In genomic region chr5:155700333-155700732, GRCh38 we compare ENCODE assay signal across 12 cellular contexts.
DNase-seq lines count a peak whose midpoint lies in the region; ATAC-seq, FAIRE-seq and TF ChIP-seq lines count a peak whose summit lies in the region.
"Had no signal": no experiment of that assay in that cellular context is flagged by ENCODE, and none has a peak within 500 bp of the region (broad histone marks: within the 10 kb centered on the region; RNA-seq: fewer than 3 reads in every experiment).

No MANE protein-coding gene starts in this region.

- in situ Hi-C loops in GM12878 (cut with MboI), result no loop called here

- CTCF ChIA-PET in GM12878 (lab: Yijun Ruan, JAX), result interaction anchor here (0.6 to 1.5 kb wide), 4 partner anchors 11 to 1432 kb away, joined by 3 to 8 read pairs (median 5); no protein-coding TSS in a partner anchor

- no peaks in the 10 kb centered on the region for H3K36me3 Mint-ChIP-seq in nephron progenitor cell (ENCODE audit: low read depth)

- POLR2A ChIA-PET in GM12878 (lab: Charles Lee), result no interaction called here

- TF ChIP-seq EP300 in Ishikawa (IDR thresholded peaks at IDR 0.05; ENCODE audit: borderline replicate concordance) (no peak), GM12878 (IDR thresholded peaks at IDR 0.05; ENCODE audit: borderline replicate concordance in 1 of 2, control insufficient read depth in 1 of 2, low read depth in 2 of 2, low read length in 2 of 2) (no peak)

- peak; percentile 8; the same call in 1 of the 2 replicates for TF ChIP-seq RAD21 in Ishikawa (IDR thresholded peaks at IDR 0.05; ENCODE audit: low read depth)
- TF ChIP-seq RAD21 in GM12878 (IDR thresholded peaks at IDR 0.05; ENCODE audit: insufficient read depth, low read depth, low read length), result peak; percentile 38

- H3K4me3 ChIP-seq in GM12878 (no peak overlapping the region), lower lobe of right lung (no peak overlapping the region)
- H3K4me3 ChIP-seq: upper lobe of left lung had no signal

- TF ChIP-seq CTCF in GM12878 (IDR thresholded peaks at IDR 0.05 in 2 of 3, conservative IDR thresholded peaks at IDR 0.05 in 1 of 3; ENCODE audit: control insufficient read depth in 2 of 3, extremely low read depth in 1 of 3, insufficient read depth in 1 of 3, low read depth in 3 of 3, low read length in 3 of 3) (peak in 2 of 3 experiments; percentile 15 to 16; a peak in 2 of 6 replicates), nephron progenitor cell (IDR thresholded peaks at IDR 0.05) (peak; percentile 22), lower lobe of right lung (IDR thresholded peaks at IDR 0.05) (no peak)

- H3K9me3 ChIP-seq in GM12878 (replicated peaks; ENCODE audit: control insufficient read depth, insufficient read depth, low read length), result no peaks in the 10 kb centered on the region
- no peaks in the 10 kb centered on the region for H3K9me3 ChIP-seq in lower lobe of right lung
- H3K9me3 ChIP-seq: upper lobe of left lung had no signal

- intact Hi-C loops in GM12878 (cut with micrococcal nuclease; ENCODE audit: unreplicated experiment), result no loop called here
- intact Hi-C loops in lower lobe of right lung (cut with DNase I), result no loop called here

- H3K9ac ChIP-seq in GM12878 (ENCODE audit: control insufficient read depth, insufficient read depth, low read length), result no peak overlapping the region

- RAD21 ChIA-PET in GM12878 (lab: Charles Lee; ENCODE audit: unreplicated experiment), result interaction anchor here (0.7 to 1.1 kb wide), 2 partner anchors 121 to 1025 kb away, joined by 3 read pairs; no protein-coding TSS in a partner anchor

- no peak for ATAC-seq in GM12878
- ATAC-seq in GM21390 (IDR thresholded peaks at IDR 0.05; ENCODE audit: unreplicated experiment), result no peak
- ATAC-seq in lower lobe of right lung, result no peak
- ATAC-seq: sciatic nerve had no signal

- 0% methylated on average over 3 of the region's 3 CpGs for WGBS in GM12878 (ENCODE audit: insufficient coverage, insufficient replicate concordance, low lambda C conversion rate, missing lambda C conversion rate)

- no peak overlapping the region for H2AFZ ChIP-seq in GM12878 (ENCODE audit: control insufficient read depth, low read depth, low read length)

- no peaks in the 10 kb centered on the region for H3K9me3 Mint-ChIP-seq in nephron progenitor cell

- H3K4me3 Mint-ChIP-seq in nephron progenitor cell, result no peak overlapping the region

- DNase-seq in NCI-H1092 treated with DMSO at 0.1 percent for 48 hours (lab: John Stamatoyannopoulos, UW) (peak; percentile 13), NCI-H1092 (lab: John Stamatoyannopoulos, UW) (no peak), GM12878 (ENCODE audit: low read depth, low spot score) (no peak), nephron progenitor cell (no peak), NOMO-1 treated with DMSO at 0.1 percent for 48 hours (lab: John Stamatoyannopoulos, UW; ENCODE audit: unreplicated experiment) (no peak), lower lobe of right lung (no peak)
- DNase-seq: activated naive CD4-positive, alpha-beta T cell treated with Interleukin-2 at 50 U/mL for 16 hours; cortex of kidney; upper lobe of left lung had no signal

- no TSS peak for BruUV-seq in GM12878 (replicated peaks; lab: Mats Ljungman, UMichigan)

- H3K27ac ChIP-seq in GM12878 (ENCODE audit: control insufficient read depth, insufficient read depth) (no peak overlapping the region), lower lobe of right lung (no peak overlapping the region)
- H3K27ac ChIP-seq: upper lobe of left lung had no signal

- H3K4me1 ChIP-seq in GM12878 (ENCODE audit: control insufficient read depth, insufficient read depth, low read length) (no peaks in the 10 kb centered on the region), lower lobe of right lung (no peaks in the 10 kb centered on the region)
- H3K4me1 ChIP-seq: upper lobe of left lung had no signal

- H3K4me1 Mint-ChIP-seq in nephron progenitor cell, result no peaks in the 10 kb centered on the region

- no peaks in the 10 kb centered on the region for H3K36me3 ChIP-seq in GM12878 (ENCODE audit: control insufficient read depth in 2 of 2, insufficient read depth in 2 of 2, low read length in 1 of 2)
- no peaks in the 10 kb centered on the region for H3K36me3 ChIP-seq in lower lobe of right lung
- H3K36me3 ChIP-seq: upper lobe of left lung had no signal

- H3K27ac Mint-ChIP-seq in nephron progenitor cell, result no peak overlapping the region

- H4K20me1 ChIP-seq in GM12878 (ENCODE audit: control insufficient read depth, insufficient read depth), result no peaks in the 10 kb centered on the region

- no peak for FAIRE-seq in GM12878 (lab: Jason Lieb, UNC)

- peaks cover 12% of the 10 kb centered on the region for H3K27me3 Mint-ChIP-seq in nephron progenitor cell (ENCODE audit: low read depth, poor library complexity)

- H3K27me3 ChIP-seq in GM12878 (replicated peaks in 1 of 2; ENCODE audit: control insufficient read depth in 2 of 2, insufficient read depth in 2 of 2, low read length in 1 of 2) (no peaks in the 10 kb centered on the region), lower lobe of right lung (ENCODE audit: low read depth) (no peaks in the 10 kb centered on the region)
- H3K27me3 ChIP-seq: upper lobe of left lung had no signal

- no peak overlapping the region for H3K4me2 ChIP-seq in GM12878 (ENCODE audit: control insufficient read depth, insufficient read depth)

- SMC1A ChIA-PET in GM12878 (lab: Charles Lee; ENCODE audit: uncharacterized antibody, unreplicated experiment), result no interaction called here

- TF ChIP-seq POLR2A in GM12878 (IDR thresholded peaks at IDR 0.05; ENCODE audit: low read depth, low read length), result no peak

- H3K79me2 ChIP-seq in GM12878 (ENCODE audit: control insufficient read depth, insufficient read depth, low read length), result no peaks in the 10 kb centered on the region

TF ChIP-seq in Ishikawa, 13 proteins besides CTCF, POLR2A, EP300 and RAD21 (continues in another document):
- TF ChIP-seq EGR1 (IDR thresholded peaks at IDR 0.05), result no peak
- TF ChIP-seq MAX (IDR thresholded peaks at IDR 0.05), result no peak
- TF ChIP-seq TEAD4 (IDR thresholded peaks at IDR 0.05), result no peak
- no peak for TF ChIP-seq CREB1 (IDR thresholded peaks at IDR 0.05; ENCODE audit: low read depth)
- TF ChIP-seq YY1 (IDR thresholded peaks at IDR 0.05; ENCODE audit: low read depth), result no peak
- no peak for TF ChIP-seq TCF12 (IDR thresholded peaks at IDR 0.05; ENCODE audit: low read depth)
- TF ChIP-seq NFIC (IDR thresholded peaks at IDR 0.05), result no peak

TF ChIP-seq in GM12878, 131 proteins besides CTCF, POLR2A, EP300 and RAD21:
- no peak for TF ChIP-seq HDAC2 (IDR thresholded peaks at IDR 0.05)
- TF ChIP-seq SUZ12 (IDR thresholded peaks at IDR 0.05; ENCODE audit: unreplicated experiment), result no peak
- TF ChIP-seq CREM (IDR thresholded peaks at IDR 0.05; ENCODE audit: low read depth), result no peak
- TF ChIP-seq, protein P1, sequence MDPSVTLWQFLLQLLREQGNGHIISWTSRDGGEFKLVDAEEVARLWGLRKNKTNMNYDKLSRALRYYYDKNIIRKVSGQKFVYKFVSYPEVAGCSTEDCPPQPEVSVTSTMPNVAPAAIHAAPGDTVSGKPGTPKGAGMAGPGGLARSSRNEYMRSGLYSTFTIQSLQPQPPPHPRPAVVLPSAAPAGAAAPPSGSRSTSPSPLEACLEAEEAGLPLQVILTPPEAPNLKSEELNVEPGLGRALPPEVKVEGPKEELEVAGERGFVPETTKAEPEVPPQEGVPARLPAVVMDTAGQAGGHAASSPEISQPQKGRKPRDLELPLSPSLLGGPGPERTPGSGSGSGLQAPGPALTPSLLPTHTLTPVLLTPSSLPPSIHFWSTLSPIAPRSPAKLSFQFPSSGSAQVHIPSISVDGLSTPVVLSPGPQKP (IDR thresholded peaks at IDR 0.05; ENCODE audit: low read depth, low read length), result no peak
- no peak for TF ChIP-seq MYB (IDR thresholded peaks at IDR 0.05; ENCODE audit: borderline replicate concordance, low read depth, low read length)
- no peak for TF ChIP-seq CBFB (IDR thresholded peaks at IDR 0.05; ENCODE audit: low read depth)
- TF ChIP-seq SMARCA5 (IDR thresholded peaks at IDR 0.05), result no peak
- TF ChIP-seq RBBP5 (conservative IDR thresholded peaks at IDR 0.05), result no peak
- TF ChIP-seq BHLHE40 (IDR thresholded peaks at IDR 0.05; ENCODE audit: borderline replicate concordance in 1 of 2, low read depth in 2 of 2, low read length in 1 of 2), result no peak
- TF ChIP-seq, protein P2, sequence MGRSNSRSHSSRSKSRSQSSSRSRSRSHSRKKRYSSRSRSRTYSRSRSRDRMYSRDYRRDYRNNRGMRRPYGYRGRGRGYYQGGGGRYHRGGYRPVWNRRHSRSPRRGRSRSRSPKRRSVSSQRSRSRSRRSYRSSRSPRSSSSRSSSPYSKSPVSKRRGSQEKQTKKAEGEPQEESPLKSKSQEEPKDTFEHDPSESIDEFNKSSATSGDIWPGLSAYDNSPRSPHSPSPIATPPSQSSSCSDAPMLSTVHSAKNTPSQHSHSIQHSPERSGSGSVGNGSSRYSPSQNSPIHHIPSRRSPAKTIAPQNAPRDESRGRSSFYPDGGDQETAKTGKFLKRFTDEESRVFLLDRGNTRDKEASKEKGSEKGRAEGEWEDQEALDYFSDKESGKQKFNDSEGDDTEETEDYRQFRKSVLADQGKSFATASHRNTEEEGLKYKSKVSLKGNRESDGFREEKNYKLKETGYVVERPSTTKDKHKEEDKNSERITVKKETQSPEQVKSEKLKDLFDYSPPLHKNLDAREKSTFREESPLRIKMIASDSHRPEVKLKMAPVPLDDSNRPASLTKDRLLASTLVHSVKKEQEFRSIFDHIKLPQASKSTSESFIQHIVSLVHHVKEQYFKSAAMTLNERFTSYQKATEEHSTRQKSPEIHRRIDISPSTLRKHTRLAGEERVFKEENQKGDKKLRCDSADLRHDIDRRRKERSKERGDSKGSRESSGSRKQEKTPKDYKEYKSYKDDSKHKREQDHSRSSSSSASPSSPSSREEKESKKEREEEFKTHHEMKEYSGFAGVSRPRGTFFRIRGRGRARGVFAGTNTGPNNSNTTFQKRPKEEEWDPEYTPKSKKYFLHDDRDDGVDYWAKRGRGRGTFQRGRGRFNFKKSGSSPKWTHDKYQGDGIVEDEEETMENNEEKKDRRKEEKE (IDR thresholded peaks at IDR 0.05), result no peak
- TF ChIP-seq HDGF (IDR thresholded peaks at IDR 0.05), result no peak
- TF ChIP-seq SMAD1 (IDR thresholded peaks at IDR 0.05; ENCODE audit: low read depth, partially characterized antibody), result no peak
- no peak for TF ChIP-seq PAX5 (IDR thresholded peaks at IDR 0.05; ENCODE audit: borderline replicate concordance, low read depth, low read length)
- TF ChIP-seq ETV6 (conservative IDR thresholded peaks at IDR 0.05 in 1 of 2, IDR thresholded peaks at IDR 0.05 in 1 of 2; ENCODE audit: borderline replicate concordance in 1 of 2, low read depth in 1 of 2), result no peak
- TF ChIP-seq CHD1 (IDR thresholded peaks at IDR 0.05; ENCODE audit: low read depth, low read length), result no peak
- no peak for TF ChIP-seq NR2C1 (IDR thresholded peaks at IDR 0.05)
- no peak for TF ChIP-seq ZZZ3 (IDR thresholded peaks at IDR 0.05; ENCODE audit: control insufficient read depth, insufficient read length, low read depth)
- TF ChIP-seq RFX5 (IDR thresholded peaks at IDR 0.05; ENCODE audit: low read depth, low read length), result no peak
- TF ChIP-seq CBX3 (IDR thresholded peaks at IDR 0.05; ENCODE audit: borderline replicate concordance, low read depth), result no peak
- TF ChIP-seq YY1 (IDR thresholded peaks at IDR 0.05; ENCODE audit: low read depth, low read length), result no peak
